9 cellular contexts compared by ENCODE assay signal in the genomic region with DNA sequence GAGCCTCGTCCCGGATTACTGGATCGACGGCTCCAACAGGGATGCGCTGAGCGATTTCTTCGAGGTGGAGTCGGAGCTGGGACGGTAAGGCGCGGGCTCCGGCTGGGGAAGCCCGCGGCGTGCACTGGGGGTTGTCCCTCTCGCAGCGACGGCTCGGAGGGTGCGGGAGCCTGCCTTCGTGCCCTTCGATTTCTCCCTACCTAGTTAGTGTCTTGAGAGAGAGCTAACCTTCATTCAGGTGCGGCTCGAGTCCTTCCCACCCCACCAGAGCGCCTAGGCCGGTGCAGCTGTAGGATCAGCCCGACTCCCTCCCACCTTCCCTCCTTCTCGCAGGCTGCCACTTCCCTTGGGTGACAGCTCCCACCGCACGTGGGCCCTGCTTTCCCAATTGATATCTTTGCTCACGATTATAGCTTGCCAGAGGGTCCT. TPM values are rescaled to one million over a fixed set of nuclear protein-coding genes. Genes with fewer than 3 reads are reported as not detected.
DNase-seq lines count a peak whose midpoint lies in the region; ATAC-seq, FAIRE-seq and TF ChIP-seq lines count a peak whose summit lies in the region.
"Had no signal": no experiment of that assay in that cellular context is flagged by ENCODE, and none has a peak within 500 bp of the region (broad histone marks: within the 10 kb centered on the region; RNA-seq: fewer than 3 reads in every experiment).

No MANE protein-coding gene starts in this region.

- no peak for TF ChIP-seq POLR2A in suprapubic skin (IDR thresholded peaks at IDR 0.05)

- H3K4me1 ChIP-seq in ES-I3 (ENCODE audit: insufficient read depth, low read length) (no peaks in the 10 kb centered on the region; the same call in 1 of the 2 replicates), astrocyte (ENCODE audit: insufficient read depth, low read length) (peaks cover 3% of the 10 kb centered on the region), lung (ENCODE audit: control insufficient read depth in 2 of 2, insufficient read depth in 2 of 2, low read length in 2 of 2) (peaks cover 0 to 2% of the 10 kb centered on the region in 2 donors), suprapubic skin (peaks cover 16% of the 10 kb centered on the region)

- peak overlapping the region; percentile 58; the same call in 1 of the 2 replicates for H3K9ac ChIP-seq in ES-I3 (ENCODE audit: low read depth, low read length)
- peak overlapping the region; percentile 80 for H3K9ac ChIP-seq in astrocyte (ENCODE audit: low read length)

- H2AFZ ChIP-seq in astrocyte (ENCODE audit: low read depth, low read length) = peak overlapping the region; percentile 96

- H3K79me2 ChIP-seq in astrocyte (ENCODE audit: insufficient read depth, low read length) = no peaks in the 10 kb centered on the region

- H3K9me3 Mint-ChIP-seq in astrocyte (ENCODE audit: unreplicated experiment) = no peaks in the 10 kb centered on the region

- TF ChIP-seq EP300 in suprapubic skin (IDR thresholded peaks at IDR 0.05) = no peak

- FAIRE-seq in astrocyte (lab: Jason Lieb, UNC) = no peak

- H3K27me3 ChIP-seq in astrocyte (ENCODE audit: insufficient read depth, low read length) (no peaks in the 10 kb centered on the region), lung (ENCODE audit: control insufficient read depth, insufficient read depth) (no peaks in the 10 kb centered on the region), suprapubic skin (peaks cover 26% of the 10 kb centered on the region)

- H3K36me3 ChIP-seq in ES-I3 (ENCODE audit: insufficient read depth, low read length) = no peaks in the 10 kb centered on the region
- H3K36me3 ChIP-seq in astrocyte (ENCODE audit: insufficient read depth, low read length) = no peaks in the 10 kb centered on the region
- no peaks in the 10 kb centered on the region for H3K36me3 ChIP-seq in lung (ENCODE audit: control insufficient read depth in 2 of 2, insufficient read depth in 2 of 2, low read length in 2 of 2)
- H3K36me3 ChIP-seq in suprapubic skin = no peaks in the 10 kb centered on the region

- no peak for TF ChIP-seq CTCF in astrocyte (IDR thresholded peaks at IDR 0.05; ENCODE audit: insufficient read depth, low read depth, low read length)
- TF ChIP-seq CTCF in lung (IDR thresholded peaks at IDR 0.05; ENCODE audit: control extremely low read depth, extremely low read depth) = no peak
- no peak for TF ChIP-seq CTCF in suprapubic skin (IDR thresholded peaks at IDR 0.05)

- H3K4me2 ChIP-seq in astrocyte (ENCODE audit: low read length) = peak overlapping the region; percentile 92

- WGBS in lung, 2 donors = 1 to 2% methylated on average over 31 of the region's 31 CpGs
- 13% methylated on average over 4 of the region's 31 CpGs for WGBS in suprapubic skin

- H3K27me3 Mint-ChIP-seq in astrocyte (ENCODE audit: low read depth, unreplicated experiment) = peaks cover 17% of the 10 kb centered on the region

- H3K36me3 Mint-ChIP-seq in astrocyte (ENCODE audit: low read depth, unreplicated experiment) = no peaks in the 10 kb centered on the region

- H3K27ac ChIP-seq in astrocyte (ENCODE audit: low read depth, low read length) (peak overlapping the region; percentile 20), lung (ENCODE audit: low read depth in 1 of 2, low read length in 1 of 2) (no peak overlapping the region), suprapubic skin (no peak overlapping the region)
- H3K27ac ChIP-seq: VCaP had no signal

- ATAC-seq in GM19468 (IDR thresholded peaks at IDR 0.05; ENCODE audit: extremely low read depth, unreplicated experiment) = peak; percentile 5
- ATAC-seq in HG03460 (IDR thresholded peaks at IDR 0.05; ENCODE audit: unreplicated experiment) = peak; percentile 19
- ATAC-seq in lung (ENCODE audit: insufficient read depth, low FRiP score) = no peak

- no peak for DNase-seq in astrocyte (ENCODE audit: low read depth)
- no peak for DNase-seq in lung (ENCODE audit: low spot score)
- no peak for DNase-seq in suprapubic skin (ENCODE audit: low spot score in 2 of 2)
- no peak for DNase-seq in HUDEP-2 (lab: John Stamatoyannopoulos, UW; ENCODE audit: unreplicated experiment in 76 of 76)
- no peak for DNase-seq in NCI-H146 (lab: John Stamatoyannopoulos, UW)

- H4K20me1 ChIP-seq in astrocyte (ENCODE audit: insufficient read depth, low read length) = no peaks in the 10 kb centered on the region

- peaks cover 14% of the 10 kb centered on the region for H3K4me1 Mint-ChIP-seq in astrocyte (ENCODE audit: low read depth, unreplicated experiment)

- H3K4me3 Mint-ChIP-seq in astrocyte (ENCODE audit: unreplicated experiment) = peak overlapping the region; percentile 83

- no peak overlapping the region for H3K27ac Mint-ChIP-seq in astrocyte (ENCODE audit: unreplicated experiment)

- H3K9me3 ChIP-seq in ES-I3 (ENCODE audit: control insufficient read depth, insufficient read depth, low read length) (no peaks in the 10 kb centered on the region), astrocyte (ENCODE audit: insufficient read depth, low read depth, low read length) (no peaks in the 10 kb centered on the region), lung (ENCODE audit: control insufficient read depth in 2 of 2, insufficient read depth in 1 of 2, low read length in 1 of 2) (peaks cover 0 to 2% of the 10 kb centered on the region in 2 donors), suprapubic skin (no peaks in the 10 kb centered on the region)

- H3K4me3 ChIP-seq in astrocyte (ENCODE audit: insufficient read depth, low read depth, low read length) (peak overlapping the region; percentile 74), lung (peak overlapping the region; percentile 51), suprapubic skin (peak overlapping the region; percentile 49)

RNA-seq across cellular contexts. Expression of a gene that starts 0.4 kb away (rescaled TPM):
- total RNA-seq in astrocyte (3.5 and 3.8 TPM in 2 replicates), lung (10 to 100 TPM in 1 of 2 donors, 1 to 10 TPM in 1; 1.0 to 27.7 TPM), suprapubic skin (1 to 10 TPM in 1 of 4 donors, under 1 TPM in 2, not detected in 1; 0.05 to 2.6 (median 0.21) TPM)
- under 1 TPM; 0.18 to 0.45 TPM for polyA plus RNA-seq in lung
